In the genomic region with DNA sequence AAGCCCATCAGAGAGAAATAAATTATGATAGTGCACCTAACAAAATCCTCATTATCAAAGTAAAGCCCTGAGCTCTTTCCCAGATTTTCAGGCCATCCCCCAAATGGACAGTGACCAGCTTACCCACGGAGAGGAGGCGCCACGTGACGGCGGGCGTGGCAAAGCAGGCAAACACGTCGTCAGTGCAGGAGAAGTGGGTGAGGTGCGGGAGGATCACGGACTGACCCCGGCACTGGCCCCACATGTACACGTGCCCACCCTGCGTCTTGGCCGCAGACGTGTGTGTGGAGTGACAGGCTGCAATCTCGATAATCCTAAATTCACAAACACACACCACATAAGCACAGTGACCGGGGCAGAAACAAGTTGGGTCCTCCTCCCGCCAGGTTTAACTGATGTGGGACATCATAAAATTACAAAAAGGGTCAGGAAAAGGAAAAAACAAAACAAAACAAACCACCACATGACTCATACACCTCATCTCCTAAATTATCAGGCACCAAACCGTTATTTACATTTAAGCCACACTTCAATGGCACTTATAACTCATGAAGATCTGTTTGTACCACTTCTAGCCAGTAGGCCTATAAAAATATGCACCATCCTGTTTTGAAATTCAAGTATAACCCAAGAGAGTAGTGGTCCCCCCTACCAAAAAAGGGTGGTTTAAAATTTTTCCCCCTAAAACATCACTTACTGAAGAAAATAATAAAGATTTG, we compare ENCODE assay signal across 1 cellular context.
A peak's percentile ranks its signal among the peaks of the same experiment; 100 is the strongest.
TF ChIP-seq lines count a peak whose summit lies in the region.

No MANE protein-coding gene starts in this region.

TF ChIP-seq in K562, 482 proteins besides CTCF, POLR2A, EP300 and RAD21:
- TF ChIP-seq XRCC5 (IDR thresholded peaks at IDR 0.05; ENCODE audit: low read depth, low read length) (no peak), ZNF384 (IDR thresholded peaks at IDR 0.05; ENCODE audit: low read depth, low read length) (no peak), SMAD4 (CRISPR knock-in tag; conservative IDR thresholded peaks at IDR 0.05) (no peak), NCOA6 (IDR thresholded peaks at IDR 0.05) (no peak), NCOA2 (IDR thresholded peaks at IDR 0.05; ENCODE audit: partially characterized antibody in 2 of 2) (no peak), BHLHE40 (IDR thresholded peaks at IDR 0.05; ENCODE audit: low read length) (peak; percentile 42; the same call in 1 of the 2 replicates), ELF1 (tag; IDR thresholded peaks at IDR 0.05) (no peak), HMG20B (CRISPR knock-in tag; IDR thresholded peaks at IDR 0.05) (no peak), RBM39 (optimal IDR thresholded peaks at IDR 0.05; ENCODE audit: low read depth, low read length) (no peak)
- TF ChIP-seq, protein P1, sequence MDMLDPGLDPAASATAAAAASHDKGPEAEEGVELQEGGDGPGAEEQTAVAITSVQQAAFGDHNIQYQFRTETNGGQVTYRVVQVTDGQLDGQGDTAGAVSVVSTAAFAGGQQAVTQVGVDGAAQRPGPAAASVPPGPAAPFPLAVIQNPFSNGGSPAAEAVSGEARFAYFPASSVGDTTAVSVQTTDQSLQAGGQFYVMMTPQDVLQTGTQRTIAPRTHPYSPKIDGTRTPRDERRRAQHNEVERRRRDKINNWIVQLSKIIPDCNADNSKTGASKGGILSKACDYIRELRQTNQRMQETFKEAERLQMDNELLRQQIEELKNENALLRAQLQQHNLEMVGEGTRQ (CRISPR knock-in tag; IDR thresholded peaks at IDR 0.05) = peak; percentile 56
- TF ChIP-seq, protein P2, sequence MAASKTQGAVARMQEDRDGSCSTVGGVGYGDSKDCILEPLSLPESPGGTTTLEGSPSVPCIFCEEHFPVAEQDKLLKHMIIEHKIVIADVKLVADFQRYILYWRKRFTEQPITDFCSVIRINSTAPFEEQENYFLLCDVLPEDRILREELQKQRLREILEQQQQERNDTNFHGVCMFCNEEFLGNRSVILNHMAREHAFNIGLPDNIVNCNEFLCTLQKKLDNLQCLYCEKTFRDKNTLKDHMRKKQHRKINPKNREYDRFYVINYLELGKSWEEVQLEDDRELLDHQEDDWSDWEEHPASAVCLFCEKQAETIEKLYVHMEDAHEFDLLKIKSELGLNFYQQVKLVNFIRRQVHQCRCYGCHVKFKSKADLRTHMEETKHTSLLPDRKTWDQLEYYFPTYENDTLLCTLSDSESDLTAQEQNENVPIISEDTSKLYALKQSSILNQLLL (CRISPR knock-in tag; IDR thresholded peaks at IDR 0.05; ENCODE audit: borderline replicate concordance) = no peak
- TF ChIP-seq, protein P3, sequence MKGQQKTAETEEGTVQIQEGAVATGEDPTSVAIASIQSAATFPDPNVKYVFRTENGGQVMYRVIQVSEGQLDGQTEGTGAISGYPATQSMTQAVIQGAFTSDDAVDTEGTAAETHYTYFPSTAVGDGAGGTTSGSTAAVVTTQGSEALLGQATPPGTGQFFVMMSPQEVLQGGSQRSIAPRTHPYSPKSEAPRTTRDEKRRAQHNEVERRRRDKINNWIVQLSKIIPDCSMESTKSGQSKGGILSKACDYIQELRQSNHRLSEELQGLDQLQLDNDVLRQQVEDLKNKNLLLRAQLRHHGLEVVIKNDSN (CRISPR knock-in tag; IDR thresholded peaks at IDR 0.05) = peak; percentile 64
- TF ChIP-seq, protein P4, sequence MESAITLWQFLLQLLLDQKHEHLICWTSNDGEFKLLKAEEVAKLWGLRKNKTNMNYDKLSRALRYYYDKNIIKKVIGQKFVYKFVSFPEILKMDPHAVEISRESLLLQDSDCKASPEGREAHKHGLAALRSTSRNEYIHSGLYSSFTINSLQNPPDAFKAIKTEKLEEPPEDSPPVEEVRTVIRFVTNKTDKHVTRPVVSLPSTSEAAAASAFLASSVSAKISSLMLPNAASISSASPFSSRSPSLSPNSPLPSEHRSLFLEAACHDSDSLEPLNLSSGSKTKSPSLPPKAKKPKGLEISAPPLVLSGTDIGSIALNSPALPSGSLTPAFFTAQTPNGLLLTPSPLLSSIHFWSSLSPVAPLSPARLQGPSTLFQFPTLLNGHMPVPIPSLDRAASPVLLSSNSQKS (CRISPR knock-in tag; IDR thresholded peaks at IDR 0.05) = no peak
- TF ChIP-seq, protein P5, sequence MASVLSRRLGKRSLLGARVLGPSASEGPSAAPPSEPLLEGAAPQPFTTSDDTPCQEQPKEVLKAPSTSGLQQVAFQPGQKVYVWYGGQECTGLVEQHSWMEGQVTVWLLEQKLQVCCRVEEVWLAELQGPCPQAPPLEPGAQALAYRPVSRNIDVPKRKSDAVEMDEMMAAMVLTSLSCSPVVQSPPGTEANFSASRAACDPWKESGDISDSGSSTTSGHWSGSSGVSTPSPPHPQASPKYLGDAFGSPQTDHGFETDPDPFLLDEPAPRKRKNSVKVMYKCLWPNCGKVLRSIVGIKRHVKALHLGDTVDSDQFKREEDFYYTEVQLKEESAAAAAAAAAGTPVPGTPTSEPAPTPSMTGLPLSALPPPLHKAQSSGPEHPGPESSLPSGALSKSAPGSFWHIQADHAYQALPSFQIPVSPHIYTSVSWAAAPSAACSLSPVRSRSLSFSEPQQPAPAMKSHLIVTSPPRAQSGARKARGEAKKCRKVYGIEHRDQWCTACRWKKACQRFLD (CRISPR knock-in tag; IDR thresholded peaks at IDR 0.05) = no peak
- TF ChIP-seq, protein P6, sequence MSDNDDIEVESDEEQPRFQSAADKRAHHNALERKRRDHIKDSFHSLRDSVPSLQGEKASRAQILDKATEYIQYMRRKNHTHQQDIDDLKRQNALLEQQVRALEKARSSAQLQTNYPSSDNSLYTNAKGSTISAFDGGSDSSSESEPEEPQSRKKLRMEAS (CRISPR knock-in tag; IDR thresholded peaks at IDR 0.05) = peak; percentile 48; the same call in 1 of the 2 replicates
- TF ChIP-seq, protein P7, sequence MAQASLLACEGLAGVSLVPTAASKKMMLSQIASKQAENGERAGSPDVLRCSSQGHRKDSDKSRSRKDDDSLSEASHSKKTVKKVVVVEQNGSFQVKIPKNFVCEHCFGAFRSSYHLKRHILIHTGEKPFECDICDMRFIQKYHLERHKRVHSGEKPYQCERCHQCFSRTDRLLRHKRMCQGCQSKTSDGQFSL (CRISPR knock-in tag; IDR thresholded peaks at IDR 0.05) = no peak
- TF ChIP-seq, protein P7 (tag; IDR thresholded peaks at IDR 0.05) = no peak
